11 cellular contexts compared by ENCODE assay signal in genomic region chr16:17258848-17259713, GRCh38.
DNase-seq lines count a peak whose midpoint lies in the region; ATAC-seq, FAIRE-seq and TF ChIP-seq lines count a peak whose summit lies in the region.
"Had no signal": no experiment of that assay in that cellular context is flagged by ENCODE, and none has a peak within 500 bp of the region (broad histone marks: within the 10 kb centered on the region; RNA-seq: fewer than 3 reads in every experiment).

No MANE protein-coding gene starts in this region.

- H3K4me3 ChIP-seq in A549 = no peak overlapping the region
- H3K4me3 ChIP-seq in fibroblast of mammary gland (ENCODE audit: control insufficient read depth, low read depth, low read length) = no peak overlapping the region
- H3K4me3 ChIP-seq in vagina = no peak overlapping the region
- H3K4me3 ChIP-seq in hepatocyte = no peak overlapping the region

- DNase-seq in A549 (ENCODE audit: low read depth in 1 of 2, low spot score in 1 of 2) = peak; percentile 8 to 12
- DNase-seq in fibroblast of mammary gland (ENCODE audit: low read depth) = peak; percentile 15
- no peak for DNase-seq in vagina (ENCODE audit: extremely low spot score in 2 of 2)
- no peak for DNase-seq in stimulated activated CD4-positive, alpha-beta T cell treated with anti-CD3 and anti-CD28 coated beads, Interleukin-4, amount 100 ng/mL, for 1 hour
- no peak for DNase-seq in hepatocyte (ENCODE audit: low spot score)
- no peak for DNase-seq in stimulated activated CD4-positive, alpha-beta T cell treated with anti-CD3 and anti-CD28 coated beads, Interleukin-2, amount 100 ng/mL, for 48 hours
- DNase-seq: central memory CD4-positive, alpha-beta T cell; immature natural killer cell; stimulated activated CD4-positive, alpha-beta T cell treated with anti-CD3 and anti-CD28 coated beads, Interleukin-1b, Interleukin-23, amount 100 ng/mL, for 48 hours had no signal

- no peaks in the 10 kb centered on the region for H3K9me3 ChIP-seq in A549
- no peaks in the 10 kb centered on the region for H3K9me3 ChIP-seq in vagina
- no peaks in the 10 kb centered on the region for H3K9me3 ChIP-seq in hepatocyte (ENCODE audit: low read depth)

- ATAC-seq in A549 (peak; percentile 27 to 34; a peak in 2 of 6 replicates), GM19328 (IDR thresholded peaks at IDR 0.05; ENCODE audit: unreplicated experiment) (peak; percentile 52), HG03442 (IDR thresholded peaks at IDR 0.05; ENCODE audit: unreplicated experiment) (peak; percentile 69)

- peaks cover 4% of the 10 kb centered on the region for H4K20me1 ChIP-seq in hepatocyte (ENCODE audit: insufficient read depth, poor library complexity, severe bottlenecking)

- H3K36me3 ChIP-seq in vagina (no peaks in the 10 kb centered on the region), hepatocyte (replicated peaks; ENCODE audit: insufficient read depth, low read depth) (no peaks in the 10 kb centered on the region)

- H3K27me3 ChIP-seq in vagina (no peaks in the 10 kb centered on the region), hepatocyte (no peaks in the 10 kb centered on the region)

- H2AFZ ChIP-seq in hepatocyte = no peak overlapping the region

- H3K4me2 ChIP-seq in A549 = peak overlapping the region; percentile 23; the same call in 2 of the 3 replicates
- H3K4me2 ChIP-seq in hepatocyte = no peak overlapping the region

- peaks cover 2% of the 10 kb centered on the region for H3K79me2 ChIP-seq in hepatocyte

- no peak for TF ChIP-seq RAD21 in A549 (conservative IDR thresholded peaks at IDR 0.05 in 1 of 2, IDR thresholded peaks at IDR 0.05 in 1 of 2)

- 32% methylated on average over 22 of the region's 23 CpGs for WGBS in A549 (ENCODE audit: missing lambda C conversion rate)
- 91% methylated on average over 23 of the region's 23 CpGs for WGBS in hepatocyte (ENCODE audit: low lambda C conversion rate, missing lambda C conversion rate)

- no peak overlapping the region for H3K27ac ChIP-seq in A549
- H3K27ac ChIP-seq in vagina = no peak overlapping the region
- no peak overlapping the region for H3K27ac ChIP-seq in hepatocyte

- FAIRE-seq in A549 (lab: Jason Lieb, UNC) = no peak

- H3K4me1 ChIP-seq in A549 (no peaks in the 10 kb centered on the region), vagina (peaks cover 11% of the 10 kb centered on the region), hepatocyte (ENCODE audit: insufficient read depth) (no peaks in the 10 kb centered on the region)

- TF ChIP-seq POLR2A in A549 (IDR thresholded peaks at IDR 0.05; ENCODE audit: low read length) (no peak), vagina (IDR thresholded peaks at IDR 0.05) (no peak)

- TF ChIP-seq EP300 in A549 (IDR thresholded peaks at IDR 0.05) = no peak

- H3K9me2 ChIP-seq in hepatocyte (replicated peaks; ENCODE audit: insufficient read depth) = no peaks in the 10 kb centered on the region

- intact Hi-C loops in vagina (cut with DNase I) = no loop called here

- no peak for TF ChIP-seq CTCF in A549 (IDR thresholded peaks at IDR 0.05)
- no peak for TF ChIP-seq CTCF in fibroblast of mammary gland (conservative IDR thresholded peaks at IDR 0.05; ENCODE audit: control insufficient read depth, insufficient read depth, low read depth, low read length)
- TF ChIP-seq CTCF in vagina (IDR thresholded peaks at IDR 0.05) = no peak
- no peak for TF ChIP-seq CTCF in hepatocyte (IDR thresholded peaks at IDR 0.05; ENCODE audit: poor library complexity)

- CTCF ChIA-PET in A549 (lab: Yijun Ruan, JAX) = no interaction called here

- POLR2A ChIA-PET in A549 (lab: Yijun Ruan, JAX) = no interaction called here

TF ChIP-seq in A549, 52 proteins besides CTCF, POLR2A, EP300 and RAD21:
- TF ChIP-seq FOSL2 (IDR thresholded peaks at IDR 0.05) (no peak), FOSL2 (CRISPR knock-in tag; IDR thresholded peaks at IDR 0.05) (no peak), REST (IDR thresholded peaks at IDR 0.05) (no peak), RCOR1 (IDR thresholded peaks at IDR 0.05; ENCODE audit: low read depth, low read length) (no peak), CHD2 (IDR thresholded peaks at IDR 0.05; ENCODE audit: low read length, partially characterized antibody) (no peak), NFE2L2 (conservative IDR thresholded peaks at IDR 0.05; ENCODE audit: low read length) (no peak), MAFK (IDR thresholded peaks at IDR 0.05; ENCODE audit: partially characterized antibody) (no peak), HEYL (CRISPR knock-in tag; IDR thresholded peaks at IDR 0.05) (no peak), NPAS2 (CRISPR knock-in tag; IDR thresholded peaks at IDR 0.05; ENCODE audit: borderline replicate concordance) (no peak), JUNB (IDR thresholded peaks at IDR 0.05) (no peak), HOXB13 (CRISPR knock-in tag; IDR thresholded peaks at IDR 0.05; ENCODE audit: low read depth) (no peak), CHD4 (IDR thresholded peaks at IDR 0.05; ENCODE audit: borderline replicate concordance) (no peak), FOSB (CRISPR knock-in tag; IDR thresholded peaks at IDR 0.05) (no peak), KDM5A (IDR thresholded peaks at IDR 0.05) (no peak), SMC3 (IDR thresholded peaks at IDR 0.05) (no peak), POLR2AphosphoS2 (conservative IDR thresholded peaks at IDR 0.05; ENCODE audit: low read length) (no peak), JUN (IDR thresholded peaks at IDR 0.05) (no peak)
- TF ChIP-seq, protein P1, sequence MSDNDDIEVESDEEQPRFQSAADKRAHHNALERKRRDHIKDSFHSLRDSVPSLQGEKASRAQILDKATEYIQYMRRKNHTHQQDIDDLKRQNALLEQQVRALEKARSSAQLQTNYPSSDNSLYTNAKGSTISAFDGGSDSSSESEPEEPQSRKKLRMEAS (IDR thresholded peaks at IDR 0.05) = no peak
TF ChIP-seq in A549: peak in this region for 0.

Comparison
In these comparisons a context has a peak if more than half of its experiments do, and no peak if none do; other contexts are left out.
1. DNase-seq: peak in A549 (2 of 2) and fibroblast of mammary gland (single experiment); none in vagina (0 of 2), stimulated activated CD4-positive, alpha-beta T cell treated with anti-CD3 and anti-CD28 coated beads, Interleukin-4, amount 100 ng/mL, for 1 hour (single experiment), hepatocyte (single experiment) and stimulated activated CD4-positive, alpha-beta T cell treated with anti-CD3 and anti-CD28 coated beads, Interleukin-2, amount 100 ng/mL, for 48 hours (0 of 2).
2. Peak in every context shown above with its lines, with median percentiles within 50 percentile points of each other: ATAC-seq.